ENCODE assay signal across 7 cellular contexts in genomic region chr10:68599754-68600040, GRCh38. TPM values are rescaled to one million over a fixed set of nuclear protein-coding genes. Genes with fewer than 3 reads are reported as not detected.
A peak's percentile ranks its signal among the peaks of the same experiment; 100 is the strongest.
DNase-seq lines count a peak whose midpoint lies in the region; ATAC-seq, FAIRE-seq and TF ChIP-seq lines count a peak whose summit lies in the region.

No MANE protein-coding gene starts in this region.

- H4K20me1 ChIP-seq in HepG2 (ENCODE audit: insufficient read depth, low read length) = no peaks in the 10 kb centered on the region

- no peaks in the 10 kb centered on the region for H3K27me3 ChIP-seq in HepG2 (ENCODE audit: control insufficient read depth in 1 of 2, insufficient read depth in 2 of 2, low read length in 2 of 2)

- BruUV-seq in HepG2 (replicated peaks; lab: Mats Ljungman, UMichigan) = no TSS peak

- CTCF ChIA-PET in HepG2 (lab: Yijun Ruan, JAX; ENCODE audit: low intra/inter-chr PET ratio, low total read pairs) = no interaction called here

- ATAC-seq in HepG2 = no peak
- ATAC-seq in HG02798 (IDR thresholded peaks at IDR 0.05; ENCODE audit: poor library complexity, unreplicated experiment) = no peak
- ATAC-seq in GM18870 (IDR thresholded peaks at IDR 0.05; ENCODE audit: unreplicated experiment) = no peak

- H3K27ac ChIP-seq in KOPT-K1 (ENCODE audit: low read depth, low read length, poor library complexity, severe bottlenecking) = peak overlapping the region; percentile 75
- H3K27ac ChIP-seq in HepG2 (ENCODE audit: extremely low read length, insufficient read depth, low read length) = peak overlapping the region; percentile 81
- peak overlapping the region; percentile 75 for H3K27ac ChIP-seq in temporal lobe (ENCODE audit: low read depth, low read length)

- WGBS in HepG2 (ENCODE audit: low lambda C conversion rate) = 0% methylated on average over 3 of the region's 3 CpGs

- peaks cover 30% of the 10 kb centered on the region for H3K79me2 ChIP-seq in HepG2 (ENCODE audit: insufficient read depth, low read length)

- H3K9ac ChIP-seq in HepG2 (ENCODE audit: insufficient read depth, low read depth, low read length) = peak overlapping the region; percentile 46

- in situ Hi-C loops in astrocyte of the spinal cord (cut with HindIII; ENCODE audit: low sequenced_read_pairs) (no loop called here), HepG2 (cut with HindIII; ENCODE audit: extremely low pct_ligation_motif_present, low pct_unique_long_range_greater_than_20kb) (loop anchor here (5.0 kb wide), 1 partner anchor 37 kb away; the partner anchor contains the start of gene TET1)

- intact Hi-C loops in HepG2 (cut with micrococcal nuclease; ENCODE audit: unreplicated experiment) = loop anchor here (1.0 to 10.0 kb wide), 2 partner anchors 39 to 95 kb away; partner anchors contain the start of gene TET1

- TF ChIP-seq POLR2A in HepG2 (IDR thresholded peaks at IDR 0.05; ENCODE audit: insufficient read depth in 1 of 2, low read depth in 2 of 2, low read length in 2 of 2) = no peak; a peak in 1 of 4 replicates

- no peak for TF ChIP-seq EP300 in HepG2 (IDR thresholded peaks at IDR 0.05; ENCODE audit: low read depth in 2 of 2, low read length in 2 of 2)
- TF ChIP-seq EP300 in HepG2 (CRISPR knock-in tag; IDR thresholded peaks at IDR 0.05; ENCODE audit: borderline replicate concordance) = no peak

- no peak for TF ChIP-seq RAD21 in HepG2 (CRISPR knock-in tag; IDR thresholded peaks at IDR 0.05)

- DNase-seq in astrocyte of the spinal cord (ENCODE audit: low read depth, low spot score) (no peak), HepG2 (ENCODE audit: low spot score) (no peak), NCI-H82 treated with DMSO at 0.1 percent for 48 hours (lab: John Stamatoyannopoulos, UW; ENCODE audit: unreplicated experiment) (no peak)

- H3K4me2 ChIP-seq in HepG2 (ENCODE audit: low read depth, low read length) = peak overlapping the region; percentile 95

- TF ChIP-seq CTCF in astrocyte of the spinal cord (IDR thresholded peaks at IDR 0.05; ENCODE audit: low read depth, low read length) (no peak), HepG2 (CRISPR knock-in tag; IDR thresholded peaks at IDR 0.05) (no peak)

- H2AFZ ChIP-seq in HepG2 (ENCODE audit: low read length) = no peak overlapping the region

- H3K36me3 ChIP-seq in KOPT-K1 (ENCODE audit: insufficient read depth, low read length) (peaks cover 18% of the 10 kb centered on the region), HepG2 (replicated peaks in 1 of 2; ENCODE audit: control insufficient read depth in 1 of 2, insufficient read depth in 2 of 2, low read length in 2 of 2) (peaks cover 3% of the 10 kb centered on the region in 2 experiments; a peak in 4 of 5 replicates)

- H3K4me3 ChIP-seq in astrocyte of the spinal cord (ENCODE audit: low read depth, low read length) (peak overlapping the region; percentile 46), HepG2 (replicated peaks in 1 of 3; ENCODE audit: insufficient read depth in 1 of 3, low read depth in 2 of 3, low read length in 3 of 3) (peak overlapping the region; percentile 39 to 76 (median 58))

- no peak for FAIRE-seq in HepG2 (lab: Jason Lieb, UNC)

- POLR2A ChIA-PET in HepG2 (lab: Yijun Ruan, JAX) = interaction anchor here (0.9 to 4.5 kb wide), 11 partner anchors 9 to 298 kb away, joined by 3 to 93 read pairs (median 4); partner anchors contain the start of genes CCAR1, HNRNPH3 and TET1

- H3K9me3 ChIP-seq in KOPT-K1 (ENCODE audit: insufficient read depth, low read length, poor library complexity, severe bottlenecking) = no peaks in the 10 kb centered on the region
- no peaks in the 10 kb centered on the region for H3K9me3 ChIP-seq in HepG2 (ENCODE audit: low read length)

- H3K4me1 ChIP-seq in HepG2 (ENCODE audit: insufficient read depth, low read length) = peaks cover 72% of the 10 kb centered on the region

TF ChIP-seq in HepG2, 621 proteins besides CTCF, POLR2A, EP300 and RAD21 (continues in another document):
- TF ChIP-seq ATF7-NPFF (CRISPR knock-in tag; IDR thresholded peaks at IDR 0.05; ENCODE audit: low read depth) = no peak
- no peak for TF ChIP-seq ZFP36L1 (CRISPR knock-in tag; IDR thresholded peaks at IDR 0.05)
- no peak for TF ChIP-seq U2AF2 (IDR thresholded peaks at IDR 0.05; ENCODE audit: low read depth, low read length)
- TF ChIP-seq RFXANK (CRISPR knock-in tag; IDR thresholded peaks at IDR 0.05) = no peak
- peak; percentile 24; the same call in 1 of the 2 replicates for TF ChIP-seq SMAD3 (CRISPR knock-in tag; IDR thresholded peaks at IDR 0.05)
- TF ChIP-seq ZNF235 (CRISPR knock-in tag; IDR thresholded peaks at IDR 0.05; ENCODE audit: borderline replicate concordance) = no peak
- no peak for TF ChIP-seq ZNF234 (CRISPR knock-in tag; conservative IDR thresholded peaks at IDR 0.05)
- no peak for TF ChIP-seq UBTF (CRISPR knock-in tag; IDR thresholded peaks at IDR 0.05)
- TF ChIP-seq, protein P1, sequence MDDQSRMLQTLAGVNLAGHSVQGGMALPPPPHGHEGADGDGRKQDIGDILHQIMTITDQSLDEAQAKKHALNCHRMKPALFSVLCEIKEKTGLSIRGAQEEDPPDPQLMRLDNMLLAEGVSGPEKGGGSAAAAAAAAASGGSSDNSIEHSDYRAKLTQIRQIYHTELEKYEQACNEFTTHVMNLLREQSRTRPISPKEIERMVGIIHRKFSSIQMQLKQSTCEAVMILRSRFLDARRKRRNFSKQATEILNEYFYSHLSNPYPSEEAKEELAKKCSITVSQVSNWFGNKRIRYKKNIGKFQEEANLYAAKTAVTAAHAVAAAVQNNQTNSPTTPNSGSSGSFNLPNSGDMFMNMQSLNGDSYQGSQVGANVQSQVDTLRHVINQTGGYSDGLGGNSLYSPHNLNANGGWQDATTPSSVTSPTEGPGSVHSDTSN (CRISPR knock-in tag; IDR thresholded peaks at IDR 0.05; ENCODE audit: borderline replicate concordance) = no peak
- no peak for TF ChIP-seq CCAR2 (optimal IDR thresholded peaks at IDR 0.05; ENCODE audit: low read depth, low read length)
- no peak for TF ChIP-seq NONO (IDR thresholded peaks at IDR 0.05)
- no peak for TF ChIP-seq NONO (CRISPR knock-in tag; conservative IDR thresholded peaks at IDR 0.05)
- no peak for TF ChIP-seq YEATS4 (CRISPR knock-in tag; IDR thresholded peaks at IDR 0.05; ENCODE audit: borderline replicate concordance)
- no peak for TF ChIP-seq SMAD1 (CRISPR knock-in tag; IDR thresholded peaks at IDR 0.05; ENCODE audit: borderline replicate concordance, low read depth)
- no peak for TF ChIP-seq SKI (IDR thresholded peaks at IDR 0.05; ENCODE audit: partially characterized antibody)
- TF ChIP-seq ZNF879 (CRISPR knock-in tag; IDR thresholded peaks at IDR 0.05) = no peak

RNA-seq across cellular contexts. Expression of gene TET1, which starts 39.6 kb away (rescaled TPM):
- total RNA-seq in HepG2 (2016; rRNA removed; fragmentation: Illumina TruSeq; extraction: Trizol) (7.3 and 10.6 TPM in 2 replicates), temporal lobe (28.0 TPM)
- total RNA-seq in HepG2 (2016; cell fraction: cytosol; rRNA removed; fragmentation: Illumina TruSeq; extraction: Trizol; ENCODE audit: low read depth) = 3.8 and 4.4 TPM in 2 replicates
- 7.1 and 9.6 TPM in 2 replicates for total RNA-seq in HepG2 (2016; cell fraction: insoluble cytoplasmic fraction; rRNA removed; fragmentation: Illumina TruSeq; extraction: Trizol)
- 8.1 and 9.5 TPM in 2 replicates for total RNA-seq in HepG2 (2016; cell fraction: membrane; rRNA removed; fragmentation: Illumina TruSeq; extraction: Trizol)
- total RNA-seq in HepG2 (2016; cell fraction: nucleus; rRNA removed; fragmentation: Illumina TruSeq; extraction: Trizol) = 9.9 and 12.1 TPM in 2 replicates
- polyA plus RNA-seq in HepG2 (2011; rRNA removed) = 4.7 and 6.9 TPM in 2 replicates
- 2.9 and 3.5 TPM in 2 replicates for polyA plus RNA-seq in HepG2 (2011; cell fraction: cytosol; rRNA removed)
- polyA plus RNA-seq in HepG2 (2011; cell fraction: nucleus; rRNA removed) = 4.1 and 4.6 TPM in 2 replicates
- polyA plus RNA-seq in HepG2 (2012) = 4.5 and 7.0 TPM in 2 replicates
- 0.29 and 0.33 TPM in 2 replicates for polyA plus RNA-seq in HepG2 (2016; cell fraction: cytosol; fragmentation: Illumina TruSeq; extraction: Trizol; ENCODE audit: low read depth)
- 6.2 and 6.4 TPM in 2 replicates for polyA plus RNA-seq in HepG2 (2016; cell fraction: insoluble cytoplasmic fraction; fragmentation: Illumina TruSeq; extraction: Trizol; ENCODE audit: low read depth)
- 1.1 and 1.2 TPM in 2 replicates for polyA plus RNA-seq in HepG2 (2016; cell fraction: membrane; fragmentation: Illumina TruSeq; extraction: Trizol; ENCODE audit: low read depth)
- 5.5 and 5.9 TPM in 2 replicates for polyA plus RNA-seq in HepG2 (2016; cell fraction: nucleus; fragmentation: Illumina TruSeq; extraction: Trizol; ENCODE audit: insufficient read depth, low read depth)
- polyA minus RNA-seq in HepG2 (2011; rRNA and poly(A)+ RNA removed; ENCODE audit: low replicate concordance) = 0.07 and 21.8 TPM in 2 replicates
- polyA minus RNA-seq in HepG2 (2011; cell fraction: cytosol; rRNA and poly(A)+ RNA removed) = 18.3 and 21.8 TPM in 2 replicates
- polyA minus RNA-seq in HepG2 (2011; cell fraction: nucleus; rRNA and poly(A)+ RNA removed) = 44.1 and 46.4 TPM in 2 replicates
